1 cellular context compared by ENCODE assay signal in genomic region chr15:39999538-39999937, GRCh38.
TF ChIP-seq lines count a peak whose summit lies in the region.

No MANE protein-coding gene starts in this region.

TF ChIP-seq in HEK293, 187 proteins besides CTCF, POLR2A, EP300 and RAD21 (continued from another document):
- TF ChIP-seq, protein P1, sequence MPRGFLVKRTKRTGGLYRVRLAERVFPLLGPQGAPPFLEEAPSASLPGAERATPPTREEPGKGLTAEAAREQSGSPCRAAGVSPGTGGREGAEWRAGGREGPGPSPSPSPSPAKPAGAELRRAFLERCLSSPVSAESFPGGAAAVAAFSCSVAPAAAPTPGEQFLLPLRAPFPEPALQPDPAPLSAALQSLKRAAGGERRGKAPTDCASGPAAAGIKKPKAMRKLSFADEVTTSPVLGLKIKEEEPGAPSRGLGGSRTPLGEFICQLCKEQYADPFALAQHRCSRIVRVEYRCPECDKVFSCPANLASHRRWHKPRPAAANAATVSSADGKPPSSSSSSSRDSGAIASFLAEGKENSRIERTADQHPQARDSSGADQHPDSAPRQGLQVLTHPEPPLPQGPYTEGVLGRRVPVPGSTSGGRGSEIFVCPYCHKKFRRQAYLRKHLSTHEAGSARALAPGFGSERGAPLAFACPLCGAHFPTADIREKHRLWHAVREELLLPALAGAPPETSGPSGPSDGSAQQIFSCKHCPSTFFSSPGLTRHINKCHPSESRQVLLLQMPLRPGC (tag by site-specific recombination; IDR thresholded peaks at IDR 0.05): no peak
- no peak for TF ChIP-seq ZNF174 (tag by site-specific recombination; IDR thresholded peaks at IDR 0.05)
- TF ChIP-seq ZSCAN18 (tag by site-specific recombination; IDR thresholded peaks at IDR 0.05): no peak
- no peak for TF ChIP-seq ZNF777 (tag by site-specific recombination; IDR thresholded peaks at IDR 0.05; ENCODE audit: borderline replicate concordance)
- TF ChIP-seq YY2 (tag by site-specific recombination; IDR thresholded peaks at IDR 0.05): no peak
- TF ChIP-seq ZNF114 (tag by site-specific recombination; IDR thresholded peaks at IDR 0.05): no peak
- TF ChIP-seq ZNF341 (tag by site-specific recombination; IDR thresholded peaks at IDR 0.05; ENCODE audit: low read depth): no peak
- no peak for TF ChIP-seq HOXA7 (CRISPR knock-in tag; IDR thresholded peaks at IDR 0.05; ENCODE audit: borderline replicate concordance)
- no peak for TF ChIP-seq PRDM1 (tag by site-specific recombination; IDR thresholded peaks at IDR 0.05)
- no peak for TF ChIP-seq ZNF596 (tag by site-specific recombination; IDR thresholded peaks at IDR 0.05)
- no peak for TF ChIP-seq ZNF175 (tag by site-specific recombination; IDR thresholded peaks at IDR 0.05)
- TF ChIP-seq SP2 (tag by site-specific recombination; IDR thresholded peaks at IDR 0.05): no peak
- TF ChIP-seq ZNF391 (tag by site-specific recombination; IDR thresholded peaks at IDR 0.05; ENCODE audit: borderline replicate concordance, low read depth): no peak
- TF ChIP-seq ZBTB17 (tag by site-specific recombination; IDR thresholded peaks at IDR 0.05): peak; percentile 50; the same call in 1 of the 2 replicates
- peak; percentile 47; the same call in 1 of the 2 replicates for TF ChIP-seq FEZF1 (tag by site-specific recombination; IDR thresholded peaks at IDR 0.05)
- TF ChIP-seq ZNF132 (tag by site-specific recombination; IDR thresholded peaks at IDR 0.05; ENCODE audit: borderline replicate concordance): no peak
- peak; percentile 37; the same call in 1 of the 2 replicates for TF ChIP-seq ZEB2 (tag by site-specific recombination; IDR thresholded peaks at IDR 0.05)
- no peak for TF ChIP-seq ZNF501 (tag by site-specific recombination; IDR thresholded peaks at IDR 0.05)
- no peak for TF ChIP-seq IKZF3 (tag by site-specific recombination; IDR thresholded peaks at IDR 0.05)
- TF ChIP-seq, protein P2, sequence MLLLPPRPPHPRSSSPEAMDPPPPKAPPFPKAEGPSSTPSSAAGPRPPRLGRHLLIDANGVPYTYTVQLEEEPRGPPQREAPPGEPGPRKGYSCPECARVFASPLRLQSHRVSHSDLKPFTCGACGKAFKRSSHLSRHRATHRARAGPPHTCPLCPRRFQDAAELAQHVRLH (tag by site-specific recombination; IDR thresholded peaks at IDR 0.05): no peak
- TF ChIP-seq ZNF274 (IDR thresholded peaks at IDR 0.05; ENCODE audit: low read length): no peak
- no peak for TF ChIP-seq ZNF274 (tag by site-specific recombination; IDR thresholded peaks at IDR 0.05; ENCODE audit: borderline replicate concordance)
- no peak for TF ChIP-seq ZFP37 (tag by site-specific recombination; IDR thresholded peaks at IDR 0.05)
- TF ChIP-seq, protein P3, sequence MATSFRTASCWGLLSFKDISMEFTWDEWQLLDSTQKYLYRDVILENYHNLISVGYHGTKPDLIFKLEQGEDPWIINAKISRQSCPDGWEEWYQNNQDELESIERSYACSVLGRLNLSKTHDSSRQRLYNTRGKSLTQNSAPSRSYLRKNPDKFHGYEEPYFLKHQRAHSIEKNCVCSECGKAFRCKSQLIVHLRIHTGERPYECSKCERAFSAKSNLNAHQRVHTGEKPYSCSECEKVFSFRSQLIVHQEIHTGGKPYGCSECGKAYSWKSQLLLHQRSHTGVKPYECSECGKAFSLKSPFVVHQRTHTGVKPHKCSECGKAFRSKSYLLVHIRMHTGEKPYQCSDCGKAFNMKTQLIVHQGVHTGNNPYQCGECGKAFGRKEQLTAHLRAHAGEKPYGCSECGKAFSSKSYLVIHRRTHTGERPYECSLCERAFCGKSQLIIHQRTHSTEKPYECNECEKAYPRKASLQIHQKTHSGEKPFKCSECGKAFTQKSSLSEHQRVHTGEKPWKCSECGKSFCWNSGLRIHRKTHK (tag by site-specific recombination; IDR thresholded peaks at IDR 0.05): no peak
- no peak for TF ChIP-seq ZNF292 (tag by site-specific recombination; IDR thresholded peaks at IDR 0.05; ENCODE audit: borderline replicate concordance, low read depth)
- no peak for TF ChIP-seq ZNF133 (tag by site-specific recombination; IDR thresholded peaks at IDR 0.05)
- no peak for TF ChIP-seq KLF17 (tag by site-specific recombination; IDR thresholded peaks at IDR 0.05)
- TF ChIP-seq ZNF776 (tag by site-specific recombination; IDR thresholded peaks at IDR 0.05; ENCODE audit: borderline replicate concordance): no peak
- no peak for TF ChIP-seq ZSCAN16 (tag by site-specific recombination; IDR thresholded peaks at IDR 0.05)
- no peak for TF ChIP-seq ZNF48 (tag by site-specific recombination; IDR thresholded peaks at IDR 0.05)
- TF ChIP-seq ZFP69B (tag by site-specific recombination; IDR thresholded peaks at IDR 0.05): no peak
- TF ChIP-seq ZNF529 (tag by site-specific recombination; IDR thresholded peaks at IDR 0.05; ENCODE audit: insufficient replicate concordance): no peak
- no peak for TF ChIP-seq ZNF394 (tag by site-specific recombination; IDR thresholded peaks at IDR 0.05; ENCODE audit: borderline replicate concordance)
- no peak for TF ChIP-seq ZIC2 (tag by site-specific recombination; IDR thresholded peaks at IDR 0.05)
- TF ChIP-seq ZXDB (tag by site-specific recombination; IDR thresholded peaks at IDR 0.05): no peak
- no peak for TF ChIP-seq ZNF548 (tag by site-specific recombination; IDR thresholded peaks at IDR 0.05)
- TF ChIP-seq ZNF24 (tag by site-specific recombination; IDR thresholded peaks at IDR 0.05): no peak
- no peak for TF ChIP-seq ZNF354C (tag by site-specific recombination; IDR thresholded peaks at IDR 0.05; ENCODE audit: borderline replicate concordance, low read depth)
- peak; percentile 48; the same call in 1 of the 2 replicates for TF ChIP-seq WT1 (tag by site-specific recombination; IDR thresholded peaks at IDR 0.05)
- peak; percentile 75 for TF ChIP-seq PRDM6 (tag by site-specific recombination; IDR thresholded peaks at IDR 0.05)
- TF ChIP-seq KLF16 (tag by site-specific recombination; IDR thresholded peaks at IDR 0.05): 0 out of 2 replicates have a peak, but pooled peaks have one; percentile 43
- TF ChIP-seq ZNF404 (tag by site-specific recombination; IDR thresholded peaks at IDR 0.05): no peak
- TF ChIP-seq KLF9 (tag by site-specific recombination; IDR thresholded peaks at IDR 0.05; ENCODE audit: low read depth): no peak
- no peak for TF ChIP-seq KLF7 (tag by site-specific recombination; IDR thresholded peaks at IDR 0.05; ENCODE audit: borderline replicate concordance)
- TF ChIP-seq ZNF416 (tag by site-specific recombination; IDR thresholded peaks at IDR 0.05): no peak
- TF ChIP-seq, protein P4, sequence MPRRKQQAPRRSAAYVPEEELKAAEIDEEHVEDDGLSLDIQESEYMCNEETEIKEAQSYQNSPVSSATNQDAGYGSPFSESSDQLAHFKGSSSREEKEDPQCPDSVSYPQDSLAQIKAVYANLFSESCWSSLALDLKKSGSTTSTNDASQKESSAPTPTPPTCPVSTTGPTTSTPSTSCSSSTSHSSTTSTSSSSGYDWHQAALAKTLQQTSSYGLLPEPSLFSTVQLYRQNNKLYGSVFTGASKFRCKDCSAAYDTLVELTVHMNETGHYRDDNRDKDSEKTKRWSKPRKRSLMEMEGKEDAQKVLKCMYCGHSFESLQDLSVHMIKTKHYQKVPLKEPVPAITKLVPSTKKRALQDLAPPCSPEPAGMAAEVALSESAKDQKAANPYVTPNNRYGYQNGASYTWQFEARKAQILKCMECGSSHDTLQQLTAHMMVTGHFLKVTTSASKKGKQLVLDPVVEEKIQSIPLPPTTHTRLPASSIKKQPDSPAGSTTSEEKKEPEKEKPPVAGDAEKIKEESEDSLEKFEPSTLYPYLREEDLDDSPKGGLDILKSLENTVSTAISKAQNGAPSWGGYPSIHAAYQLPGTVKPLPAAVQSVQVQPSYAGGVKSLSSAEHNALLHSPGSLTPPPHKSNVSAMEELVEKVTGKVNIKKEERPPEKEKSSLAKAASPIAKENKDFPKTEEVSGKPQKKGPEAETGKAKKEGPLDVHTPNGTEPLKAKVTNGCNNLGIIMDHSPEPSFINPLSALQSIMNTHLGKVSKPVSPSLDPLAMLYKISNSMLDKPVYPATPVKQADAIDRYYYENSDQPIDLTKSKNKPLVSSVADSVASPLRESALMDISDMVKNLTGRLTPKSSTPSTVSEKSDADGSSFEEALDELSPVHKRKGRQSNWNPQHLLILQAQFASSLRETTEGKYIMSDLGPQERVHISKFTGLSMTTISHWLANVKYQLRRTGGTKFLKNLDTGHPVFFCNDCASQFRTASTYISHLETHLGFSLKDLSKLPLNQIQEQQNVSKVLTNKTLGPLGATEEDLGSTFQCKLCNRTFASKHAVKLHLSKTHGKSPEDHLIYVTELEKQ (tag by site-specific recombination; IDR thresholded peaks at IDR 0.05; ENCODE audit: borderline replicate concordance): no peak
- TF ChIP-seq ZNF433 (tag by site-specific recombination; IDR thresholded peaks at IDR 0.05; ENCODE audit: low read depth): no peak
TF ChIP-seq in HEK293: peak in this region for 9.
